In genomic region chr7:154913645-154914579, GRCh38 we compare ENCODE assay signal across 1 cellular context.
TF ChIP-seq lines count a peak whose summit lies in the region.

No MANE protein-coding gene starts in this region.

TF ChIP-seq in K562, 482 proteins besides CTCF, POLR2A, EP300 and RAD21 (continued from another document and continues in another):
- TF ChIP-seq SREBF2 (CRISPR knock-in tag; IDR thresholded peaks at IDR 0.05), result no peak
- TF ChIP-seq LEF1 (IDR thresholded peaks at IDR 0.05), result no peak
- TF ChIP-seq MBD1 (CRISPR knock-in tag; IDR thresholded peaks at IDR 0.05), result no peak
- TF ChIP-seq E2F6 (IDR thresholded peaks at IDR 0.05; ENCODE audit: borderline replicate concordance in 1 of 2, extremely low read depth in 1 of 2, insufficient read depth in 1 of 2, insufficient read length in 1 of 2, low read depth in 1 of 2, low read length in 1 of 2, poor library complexity in 1 of 2, severe bottlenecking in 1 of 2), result peak in 1 of 2 experiments; percentile 34
- TF ChIP-seq E2F1 (CRISPR knock-in tag; IDR thresholded peaks at IDR 0.05), result peak; percentile 66; the same call in 1 of the 2 replicates
- no peak for TF ChIP-seq ETV6 (IDR thresholded peaks at IDR 0.05; ENCODE audit: borderline replicate concordance in 1 of 2, low read depth in 2 of 2, low read length in 1 of 2)
- TF ChIP-seq ETV6 (CRISPR knock-in tag; IDR thresholded peaks at IDR 0.05; ENCODE audit: borderline replicate concordance), result no peak
- no peak for TF ChIP-seq ZNF445 (CRISPR knock-in tag; IDR thresholded peaks at IDR 0.05; ENCODE audit: low read depth)
- peak in 1 of 3 experiments; percentile 34 for TF ChIP-seq YY1 (IDR thresholded peaks at IDR 0.05; ENCODE audit: borderline replicate concordance in 1 of 3, control insufficient read depth in 1 of 3, extremely low read depth in 1 of 3, insufficient read depth in 3 of 3, insufficient read length in 1 of 3, insufficient replicate concordance in 2 of 3, low read depth in 1 of 3, low read length in 2 of 3)
- TF ChIP-seq FOSL1 (tag; conservative IDR thresholded peaks at IDR 0.05), result no peak
- TF ChIP-seq FOXA1 (IDR thresholded peaks at IDR 0.05; ENCODE audit: borderline replicate concordance), result no peak
- no peak for TF ChIP-seq TEAD1 (CRISPR knock-in tag; IDR thresholded peaks at IDR 0.05)
- TF ChIP-seq DEAF1 (CRISPR knock-in tag; IDR thresholded peaks at IDR 0.05), result peak; percentile 63; the same call in 1 of the 2 replicates
- no peak for TF ChIP-seq MTA1 (IDR thresholded peaks at IDR 0.05; ENCODE audit: borderline replicate concordance)
- TF ChIP-seq HOMEZ (CRISPR knock-in tag; IDR thresholded peaks at IDR 0.05), result no peak
- no peak for TF ChIP-seq IRF9 (tag; IDR thresholded peaks at IDR 0.05)
- no peak for TF ChIP-seq TBP (optimal IDR thresholded peaks at IDR 0.05; ENCODE audit: low read depth, low read length)
- TF ChIP-seq ZZZ3 (IDR thresholded peaks at IDR 0.05), result no peak
- peak; percentile 39 to 42; a peak in 2 of 4 replicates for TF ChIP-seq NRF1 (conservative IDR thresholded peaks at IDR 0.05 in 1 of 2, IDR thresholded peaks at IDR 0.05 in 1 of 2)
- TF ChIP-seq ETS1 (conservative IDR thresholded peaks at IDR 0.05; ENCODE audit: control insufficient read depth, low read depth, low read length), result no peak
- no peak for TF ChIP-seq SOX6 (IDR thresholded peaks at IDR 0.05)
- TF ChIP-seq FOXP1 (CRISPR knock-in tag; IDR thresholded peaks at IDR 0.05), result 0 out of 2 replicates have a peak, but pooled peaks have one; percentile 24
- no peak for TF ChIP-seq MITF (IDR thresholded peaks at IDR 0.05)
- TF ChIP-seq RCOR1 (IDR thresholded peaks at IDR 0.05; ENCODE audit: borderline replicate concordance in 1 of 2, low read depth in 2 of 2, low read length in 2 of 2), result peak in 1 of 2 experiments; percentile 64; a peak in 1 of 4 replicates
- no peak for TF ChIP-seq ELK1 (CRISPR knock-in tag; IDR thresholded peaks at IDR 0.05)
- peak; percentile 25; the same call in 1 of the 2 replicates for TF ChIP-seq TFAP4 (CRISPR knock-in tag; IDR thresholded peaks at IDR 0.05; ENCODE audit: borderline replicate concordance)
- 0 out of 2 replicates have a peak, but pooled peaks have one; percentile 21 for TF ChIP-seq CC2D1A (IDR thresholded peaks at IDR 0.05)
- no peak for TF ChIP-seq SMAD2 (IDR thresholded peaks at IDR 0.05; ENCODE audit: low read depth, low read length)
- no peak for TF ChIP-seq ARHGAP35 (IDR thresholded peaks at IDR 0.05; ENCODE audit: partially characterized antibody)
- no peak for TF ChIP-seq MECOM (CRISPR knock-in tag; IDR thresholded peaks at IDR 0.05)
- TF ChIP-seq SFPQ (IDR thresholded peaks at IDR 0.05; ENCODE audit: low read depth, low read length), result no peak
- TF ChIP-seq EZH2 (IDR thresholded peaks at IDR 0.05; ENCODE audit: borderline replicate concordance, low read depth, low read length), result no peak
- no peak for TF ChIP-seq CBFA2T2 (conservative IDR thresholded peaks at IDR 0.05)
- TF ChIP-seq SP1 (CRISPR knock-in tag; IDR thresholded peaks at IDR 0.05), result 0 out of 2 replicates have a peak, but pooled peaks have one; percentile 38
- peak; percentile 39 for TF ChIP-seq MEIS2 (IDR thresholded peaks at IDR 0.05; ENCODE audit: partially characterized antibody)
- no peak for TF ChIP-seq C11orf30 (IDR thresholded peaks at IDR 0.05; ENCODE audit: low read depth)
- 0 out of 2 replicates have a peak, but pooled peaks have one; percentile 25 for TF ChIP-seq ATF7 (IDR thresholded peaks at IDR 0.05)
- TF ChIP-seq USF1 (CRISPR knock-in tag; IDR thresholded peaks at IDR 0.05), result 0 out of 2 replicates have a peak, but pooled peaks have one; percentile 14
- TF ChIP-seq OTX1 (CRISPR knock-in tag; IDR thresholded peaks at IDR 0.05), result no peak
